ENCODE assay signal across 1 cellular context in genomic region chr17:82767041-82767754, GRCh38.
TF ChIP-seq lines count a peak whose summit lies in the region.

No MANE protein-coding gene starts in this region.

TF ChIP-seq in K562, 482 proteins besides CTCF, POLR2A, EP300 and RAD21 (continued from another document):
- TF ChIP-seq ARID3A (IDR thresholded peaks at IDR 0.05; ENCODE audit: borderline replicate concordance, low read depth, low read length) (peak; percentile 73), ZNF584 (CRISPR knock-in tag; IDR thresholded peaks at IDR 0.05; ENCODE audit: low read depth) (no peak)
TF ChIP-seq in K562: peak in this region for 4.
